In the genomic region with DNA sequence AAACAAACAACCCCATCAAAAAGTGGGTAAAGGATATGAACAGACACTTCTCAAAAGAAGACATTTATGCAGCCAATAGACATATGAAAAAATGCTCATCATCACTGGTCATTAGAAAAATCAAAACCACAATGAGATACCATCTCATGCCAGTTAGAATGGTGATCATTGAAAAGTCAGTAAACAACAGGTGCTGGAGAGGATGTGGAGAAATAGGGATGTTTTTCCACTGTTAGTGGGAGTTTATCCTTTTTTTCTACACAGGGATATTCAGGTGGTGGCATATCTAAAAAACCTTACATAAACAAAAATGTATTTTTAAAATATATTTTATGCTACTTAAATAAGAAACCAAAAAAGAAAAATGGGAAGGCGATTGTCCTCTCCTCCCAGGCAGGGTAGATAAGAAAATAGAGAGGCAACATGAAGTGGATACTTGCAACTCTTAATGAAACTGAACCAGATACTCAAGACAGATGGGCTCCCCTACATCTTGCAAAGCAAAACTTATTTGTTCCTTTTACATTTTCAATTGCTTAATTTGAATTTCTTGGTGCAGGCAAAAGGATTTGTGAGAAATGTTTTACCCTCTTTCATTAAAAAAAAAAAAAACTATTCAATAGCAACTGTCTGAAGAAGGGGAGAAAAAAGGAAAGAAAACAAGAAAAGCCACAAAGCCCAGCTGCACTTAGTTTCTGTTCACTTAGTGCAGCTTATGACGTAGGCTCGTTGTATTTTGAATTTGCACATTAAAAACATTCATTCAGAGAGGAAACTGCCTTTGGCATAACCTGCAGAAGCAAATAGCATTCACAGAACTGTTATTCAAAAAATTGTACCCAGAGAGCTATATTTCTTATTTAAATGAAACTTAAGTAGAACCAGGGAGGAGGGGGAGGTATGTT, we compare ENCODE assay signal across 8 cellular contexts. TPM values are rescaled to one million over a fixed set of nuclear protein-coding genes. Genes with fewer than 3 reads are reported as not detected.
DNase-seq lines count a peak whose midpoint lies in the region; ATAC-seq and TF ChIP-seq lines count a peak whose summit lies in the region.

No MANE protein-coding gene starts in this region.

- no peaks in the 10 kb centered on the region for H3K36me3 Mint-ChIP-seq in CD4-positive, CD25-positive, alpha-beta regulatory T cell
- no peaks in the 10 kb centered on the region for H3K36me3 Mint-ChIP-seq in activated naive CD8-positive, alpha-beta T cell treated with anti-CD3 and anti-CD28 coated beads, Interleukin-2, amount 50 U/mL, for 24 hours (ENCODE audit: low read depth)
- H3K36me3 Mint-ChIP-seq in naive B cell: no peaks in the 10 kb centered on the region

- no peak for TF ChIP-seq CTCF in GM13976 (IDR thresholded peaks at IDR 0.05; ENCODE audit: borderline replicate concordance, control extremely low read depth, extremely low read depth, insufficient read depth, missing control alignments)

- peaks cover 42 to 75% (median 55%) of the 10 kb centered on the region in 4 donors for H3K4me1 Mint-ChIP-seq in CD4-positive, CD25-positive, alpha-beta regulatory T cell
- peaks cover 33% of the 10 kb centered on the region for H3K4me1 Mint-ChIP-seq in activated naive CD8-positive, alpha-beta T cell treated with anti-CD3 and anti-CD28 coated beads, Interleukin-2, amount 50 U/mL, for 24 hours
- peaks cover 11 to 25% (median 21%) of the 10 kb centered on the region in 3 donors for H3K4me1 Mint-ChIP-seq in naive B cell

- no peaks in the 10 kb centered on the region for H3K27me3 ChIP-seq in CD4-positive, CD25-positive, alpha-beta regulatory T cell (ENCODE audit: control insufficient read depth, insufficient read depth, low read length)

- H3K4me3 ChIP-seq in CD4-positive, CD25-positive, alpha-beta regulatory T cell (ENCODE audit: low read depth, low read length): peak overlapping the region; percentile 72

- H3K9me3 Mint-ChIP-seq in CD4-positive, CD25-positive, alpha-beta regulatory T cell: no peaks in the 10 kb centered on the region
- no peaks in the 10 kb centered on the region for H3K9me3 Mint-ChIP-seq in activated naive CD8-positive, alpha-beta T cell treated with anti-CD3 and anti-CD28 coated beads, Interleukin-2, amount 50 U/mL, for 24 hours
- H3K9me3 Mint-ChIP-seq in naive B cell: peaks cover 0 to 5% (median 0%) of the 10 kb centered on the region in 7 donors

- H3K36me3 ChIP-seq in CD4-positive, CD25-positive, alpha-beta regulatory T cell (ENCODE audit: control insufficient read depth, insufficient read depth, low read length): no peaks in the 10 kb centered on the region

- no peaks in the 10 kb centered on the region for H3K9me3 ChIP-seq in CD4-positive, CD25-positive, alpha-beta regulatory T cell (ENCODE audit: control insufficient read depth in 2 of 2, low read length in 2 of 2)

- DNase-seq in CD4-positive, CD25-positive, alpha-beta regulatory T cell: peak; percentile 27 to 93 (median 85)
- no peak for DNase-seq in activated naive CD8-positive, alpha-beta T cell treated with anti-CD3 and anti-CD28 coated beads, Interleukin-2, amount 50 U/mL, for 24 hours
- peak; percentile 80 for DNase-seq in naive B cell
- DNase-seq in GM13976 (ENCODE audit: low spot score): no peak
- DNase-seq in iPS-NIHi7 (ENCODE audit: extremely low spot score): no peak
- no peak for DNase-seq in DMS79 treated with DMSO at 0.1 percent for 48 hours (lab: John Stamatoyannopoulos, UW)

- H3K4me3 Mint-ChIP-seq in CD4-positive, CD25-positive, alpha-beta regulatory T cell: peak overlapping the region; percentile 65 to 83 (median 72)
- peak overlapping the region; percentile 35 for H3K4me3 Mint-ChIP-seq in activated naive CD8-positive, alpha-beta T cell treated with anti-CD3 and anti-CD28 coated beads, Interleukin-2, amount 50 U/mL, for 24 hours
- peak overlapping the region in 2 of 8 donors; percentile 1 to 65 for H3K4me3 Mint-ChIP-seq in naive B cell

- peak overlapping the region; percentile 95 to 98 (median 97) for H3K27ac Mint-ChIP-seq in CD4-positive, CD25-positive, alpha-beta regulatory T cell
- peak overlapping the region; percentile 68 for H3K27ac Mint-ChIP-seq in activated naive CD8-positive, alpha-beta T cell treated with anti-CD3 and anti-CD28 coated beads, Interleukin-2, amount 50 U/mL, for 24 hours
- H3K27ac Mint-ChIP-seq in naive B cell: peak overlapping the region in 5 of 6 donors; percentile 81 to 95 (median 93)

- peaks cover 41% of the 10 kb centered on the region for H3K4me1 ChIP-seq in CD4-positive, CD25-positive, alpha-beta regulatory T cell (ENCODE audit: control insufficient read depth, insufficient read depth, low read length, poor library complexity, severe bottlenecking)

- peak overlapping the region; percentile 84 for H3K27ac ChIP-seq in CD4-positive, CD25-positive, alpha-beta regulatory T cell (ENCODE audit: insufficient read depth, low read length, poor library complexity, severe bottlenecking)

- H3K27me3 Mint-ChIP-seq in CD4-positive, CD25-positive, alpha-beta regulatory T cell: no peaks in the 10 kb centered on the region
- H3K27me3 Mint-ChIP-seq in activated naive CD8-positive, alpha-beta T cell treated with anti-CD3 and anti-CD28 coated beads, Interleukin-2, amount 50 U/mL, for 24 hours: peaks cover under 1% of the 10 kb centered on the region
- H3K27me3 Mint-ChIP-seq in naive B cell: peaks cover 12 to 51% (median 25%) of the 10 kb centered on the region in 3 donors

- in situ Hi-C loops in GM13976 (cut with MboI; ENCODE audit: low sequenced_read_pairs, unreplicated experiment): no loop called here

- ATAC-seq in CD4-positive, CD25-positive, alpha-beta regulatory T cell (ENCODE audit: low read depth in 2 of 2): peak; percentile 88 to 89
- ATAC-seq in GM19452 (IDR thresholded peaks at IDR 0.05; ENCODE audit: unreplicated experiment) (peak; percentile 85), HG03439 (IDR thresholded peaks at IDR 0.05; ENCODE audit: unreplicated experiment) (peak; percentile 85), naive B cell (ENCODE audit: low read depth in 2 of 2) (peak; percentile 89 to 92)
- ATAC-seq in activated naive CD8-positive, alpha-beta T cell treated with anti-CD3 and anti-CD28 coated beads, Interleukin-2, amount 50 U/mL, for 24 hours: peak; percentile 36

RNA-seq across cellular contexts. Expression of a gene that starts 36.9 kb away (rescaled TPM):
- 2,600 TPM for total RNA-seq in CD4-positive, CD25-positive, alpha-beta regulatory T cell
- polyA plus RNA-seq in CD4-positive, CD25-positive, alpha-beta regulatory T cell: 100 to 1,000 TPM; 118 to 294 (median 158) TPM
- polyA plus RNA-seq in naive B cell (ENCODE audit: low read depth in 6 of 6): 100 to 1,000 TPM in 4 of 6 donors, 10 to 100 TPM in 2; 55.5 to 355 (median 116) TPM

Comparison
In these comparisons a context has a peak if more than half of its experiments do, and no peak if none do; other contexts are left out.
1. ATAC-seq: peak in every context shown above with its lines; median percentile 90 in naive B cell; 88 in CD4-positive, CD25-positive, alpha-beta regulatory T cell; 85 in GM19452; 85 in HG03439; 36 in activated naive CD8-positive, alpha-beta T cell treated with anti-CD3 and anti-CD28 coated beads, Interleukin-2, amount 50 U/mL, for 24 hours.
2. DNase-seq: peak in CD4-positive, CD25-positive, alpha-beta regulatory T cell (3 of 3) and naive B cell (single experiment); none in activated naive CD8-positive, alpha-beta T cell treated with anti-CD3 and anti-CD28 coated beads, Interleukin-2, amount 50 U/mL, for 24 hours (single experiment), GM13976 (single experiment), iPS-NIHi7 (single experiment) and DMS79 treated with DMSO at 0.1 percent for 48 hours (single experiment).
3. Peak in every context shown above with its lines, with median percentiles within 50 percentile points of each other: H3K27ac Mint-ChIP-seq.